ENCODE assay signal across 21 cellular contexts in genomic region chr11:59426361-59427067, GRCh38. TPM values are rescaled to one million over a fixed set of nuclear protein-coding genes. Genes with fewer than 3 reads are reported as not detected.
DNase-seq lines count a peak whose midpoint lies in the region; ATAC-seq and TF ChIP-seq lines count a peak whose summit lies in the region.
"Had no signal": no experiment of that assay in that cellular context is flagged by ENCODE, and none has a peak within 500 bp of the region (broad histone marks: within the 10 kb centered on the region; RNA-seq: fewer than 3 reads in every experiment).

Gene OR5A2, minus strand, starts transcription at chr11:59426413. Its CDS starts 3,460 bp downstream, at chr11:59422953.

- peak within 1 kb of the TSS in 3 of 5 experiments; percentile 50 to 58 (median 52) for H3K4me3 Mint-ChIP-seq in brain
- H3K4me3 Mint-ChIP-seq: activated CD4-positive, alpha-beta T cell treated with anti-CD3 and anti-CD28 coated beads for 36 hours had no signal

- peaks cover 0 to 3% (median 0%) of the 10 kb centered on the region in 5 experiments for H3K9me3 Mint-ChIP-seq in brain

- DNase-seq in DMS153 (lab: John Stamatoyannopoulos, UW), result peak; percentile 75
- peak; percentile 63 for DNase-seq in iPS-NIHi7 (ENCODE audit: extremely low spot score)
- no peak for DNase-seq in colonic mucosa
- DNase-seq in T1000 (lab: John Stamatoyannopoulos, UW), result no peak
- DNase-seq in kidney tubule cell (ENCODE audit: low spot score), result no peak
- DNase-seq: activated CD4-positive, alpha-beta T cell treated with anti-CD3 and anti-CD28 coated beads for 36 hours; activated CD8-positive, alpha-beta memory T cell treated with anti-CD3 and anti-CD28 coated beads, Interleukin-2, amount 50 U/mL, for 48 hours; activated gamma-delta T cell treated with Interleukin-2 at 50 U/mL for 16 hours; NCI-H1092; stimulated activated CD4-positive, alpha-beta T cell treated with anti-CD3 and anti-CD28 coated beads, Interleukin-2, amount 100 ng/mL, for 24 hours; stomach; upper lobe of right lung had no signal

- H3K36me3 ChIP-seq in HUES64 (ENCODE audit: insufficient read depth, low read length) (no peaks in the 10 kb centered on the region), colonic mucosa (no peaks in the 10 kb centered on the region)
- H3K36me3 ChIP-seq: HAP-1, stomach, upper lobe of right lung had no signal

- H3K4me1 Mint-ChIP-seq in brain, result peaks cover 21% of the 10 kb centered on the region
- H3K4me1 Mint-ChIP-seq: activated CD4-positive, alpha-beta T cell treated with anti-CD3 and anti-CD28 coated beads for 36 hours had no signal

- H3K9me3 ChIP-seq in HUES64 (ENCODE audit: insufficient read depth, low read depth, low read length), result no peaks in the 10 kb centered on the region
- no peaks in the 10 kb centered on the region for H3K9me3 ChIP-seq in colonic mucosa
- H3K9me3 ChIP-seq: HAP-1, stomach, upper lobe of right lung had no signal

- intact Hi-C loops in colonic mucosa (cut with DNase I), result loop anchor here (10.0 kb wide), 1 partner anchor 142 kb away; no protein-coding TSS in a partner anchor

- H3K9ac ChIP-seq in HUES64 (ENCODE audit: low read depth, low read length) (peak within 1 kb of the TSS; percentile 40), colonic mucosa (ENCODE audit: low read depth in 2 of 2, low read length in 2 of 2) (no peak within 1 kb of the TSS)
- H3K9ac ChIP-seq: parathyroid adenoma had no signal

- H3K4me3 ChIP-seq in HUES64 (ENCODE audit: low read length), result peak within 1 kb of the TSS; percentile 6
- no peak within 1 kb of the TSS for H3K4me3 ChIP-seq in colonic mucosa
- H3K4me3 ChIP-seq: HAP-1, stomach, upper lobe of right lung had no signal

- no peak for TF ChIP-seq CTCF in brain (conservative IDR thresholded peaks at IDR 0.05)
- TF ChIP-seq CTCF in colonic mucosa (IDR thresholded peaks at IDR 0.05), result no peak

- peak within 1 kb of the TSS in 4 of 5 experiments; percentile 28 to 72 (median 40) for H3K27ac Mint-ChIP-seq in brain
- H3K27ac Mint-ChIP-seq: activated CD4-positive, alpha-beta T cell treated with anti-CD3 and anti-CD28 coated beads for 36 hours had no signal

- 34% methylated on average over 4 of the region's 5 CpGs for WGBS in HUES64

- H3K27me3 ChIP-seq in HUES64 (ENCODE audit: insufficient read depth, low read length) (no peaks in the 10 kb centered on the region), colonic mucosa (no peaks in the 10 kb centered on the region)
- H3K27me3 ChIP-seq: stomach, upper lobe of right lung had no signal

- peaks cover 10% of the 10 kb centered on the region for H3K27me3 Mint-ChIP-seq in brain

- H3K27ac ChIP-seq in HUES64 (ENCODE audit: low read depth, low read length), result peak within 1 kb of the TSS; percentile 72
- H3K27ac ChIP-seq in colonic mucosa, result no peak within 1 kb of the TSS
- H3K27ac ChIP-seq: parathyroid adenoma, RWPE1, stomach, upper lobe of right lung had no signal

- no peak for ATAC-seq in HG03097 (IDR thresholded peaks at IDR 0.05; ENCODE audit: low FRiP score, unreplicated experiment)
- ATAC-seq: activated CD4-positive, alpha-beta T cell treated with anti-CD3 and anti-CD28 coated beads for 36 hours; upper lobe of right lung had no signal

- H3K4me1 ChIP-seq in HUES64 (ENCODE audit: insufficient read depth, low read length) (peaks cover 30% of the 10 kb centered on the region), colonic mucosa (no peaks in the 10 kb centered on the region)
- H3K4me1 ChIP-seq: HAP-1, parathyroid adenoma, stomach, upper lobe of right lung had no signal

- H3K36me3 Mint-ChIP-seq in brain, result no peaks in the 10 kb centered on the region

RNA-seq across cellular contexts. Expression of gene OR5A2, which starts in this region (rescaled TPM):
- polyA plus RNA-seq in HUES64 (2013, experiment 1 of 2), result not detected
- polyA plus RNA-seq in HUES64 (2013, experiment 2 of 2), result not detected
- not detected for polyA plus RNA-seq in brain (ENCODE audit: insufficient read depth, low read depth, low replicate concordance)
- not detected for total RNA-seq in colonic mucosa
- total RNA-seq: activated CD4-positive, alpha-beta T cell treated with anti-CD3 and anti-CD28 coated beads for 36 hours; Daoy; liver; myocyte; stomach; upper lobe of right lung had no signal
- polyA plus RNA-seq: liver, stomach had no signal

Comparison
In these comparisons a context has a peak if more than half of its experiments do, and no peak if none do; other contexts are left out.
1. DNase-seq: peak in DMS153 (single experiment) and iPS-NIHi7 (single experiment); none in colonic mucosa (single experiment), T1000 (single experiment) and kidney tubule cell (single experiment).